Comparison of ENCODE assay signal across 20 cellular contexts in genomic region chr18:5478261-5478660, GRCh38.
"Had no signal": no experiment of that assay in that cellular context is flagged by ENCODE, and none has a peak within 500 bp of the region (broad histone marks: within the 10 kb centered on the region; RNA-seq: fewer than 3 reads in every experiment).

No MANE protein-coding gene starts in this region.

- ATAC-seq: body of pancreas; effector memory CD8-positive, alpha-beta T cell; gastrocnemius medialis; left cardiac atrium; left ventricle myocardium superior; sciatic nerve; stimulated activated effector memory CD8-positive, alpha-beta T cell treated with anti-CD3 and anti-CD28 coated beads, Interleukin-12 subunit alpha, Interleukin-12 subunit beta, amount 100 ng/mL, for 72 hours had no signal

- H3K27ac ChIP-seq: body of pancreas, gastrocnemius medialis, thoracic aorta, uterus had no signal

- H3K36me3 ChIP-seq: gastrocnemius medialis, thoracic aorta, uterus had no signal

- H3K4me1 ChIP-seq: body of pancreas, gastrocnemius medialis, uterus had no signal

- DNase-seq: activated CD4-positive, alpha-beta T cell treated with anti-CD3 and anti-CD28 coated beads for 4 hours; activated CD4-positive, alpha-beta T cell treated with anti-CD3 and anti-CD28 coated beads, Interleukin-2, amount 50 U/mL, for 4 hours; activated CD8-positive, alpha-beta memory T cell treated with anti-CD3 and anti-CD28 coated beads for 24 hours; activated effector memory CD4-positive, alpha-beta T cell treated with Interleukin-2 at 50 U/mL for 16 hours; activated naive CD4-positive, alpha-beta T cell treated with Interleukin-2 at 50 U/mL for 16 hours; anterior cingulate cortex; body of pancreas; cortex of kidney; effector memory CD8-positive, alpha-beta T cell; erythroblast; gastrocnemius medialis; glutamatergic neuron; left cardiac atrium; left ventricle myocardium superior; small intestine; stimulated activated CD4-positive, alpha-beta T cell treated with anti-CD3 and anti-CD28 coated beads, Interleukin-4, amount 100 ng/mL, for 24 hours; uterus had no signal

- H3K9me3 ChIP-seq: body of pancreas, gastrocnemius medialis, thoracic aorta, uterus had no signal

- H3K27me3 ChIP-seq: body of pancreas, gastrocnemius medialis, uterus had no signal

- H3K4me3 ChIP-seq: body of pancreas, gastrocnemius medialis, thoracic aorta, uterus had no signal
